8 cellular contexts compared by ENCODE assay signal in genomic region chr1:209805875-209806760, GRCh38. TPM values are rescaled to one million over a fixed set of nuclear protein-coding genes. Genes with fewer than 3 reads are reported as not detected.
DNase-seq lines count a peak whose midpoint lies in the region; ATAC-seq and TF ChIP-seq lines count a peak whose summit lies in the region.

Gene IRF6 (minus strand): TSS chr1:209806142. CDS start chr1:209801413, 4,729 bp downstream.

- H3K9me2 ChIP-seq in MM.1S (replicated peaks; ENCODE audit: insufficient read depth, low read length), result no peaks in the 10 kb centered on the region

- CTCF ChIA-PET in Caco-2 (lab: Charles Lee), result interaction anchor here (0.6 to 2.1 kb wide), 9 partner anchors 8 to 265 kb away, joined by 3 to 16 read pairs (median 4); partner anchors contain the start of gene UTP25

- H3K9me3 ChIP-seq in Caco-2 (no peaks in the 10 kb centered on the region), MM.1S (replicated peaks; ENCODE audit: insufficient read depth, low read length) (no peaks in the 10 kb centered on the region)

- no peaks in the 10 kb centered on the region for H3K27me3 ChIP-seq in Caco-2 (replicated peaks; ENCODE audit: control insufficient read depth, insufficient read depth, low read length)
- H3K27me3 ChIP-seq in MM.1S (replicated peaks; ENCODE audit: insufficient read depth, low read length), result no peaks in the 10 kb centered on the region

- no peaks in the 10 kb centered on the region for H3K27me3 Mint-ChIP-seq in Caco-2 (ENCODE audit: insufficient read depth, unreplicated experiment)

- BruUV-seq in Caco-2 (replicated peaks; lab: Mats Ljungman, UMichigan), result TSS peak; percentile 96

- H3K36me3 ChIP-seq in Caco-2 (ENCODE audit: control insufficient read depth, insufficient read depth, low read length) (no peaks in the 10 kb centered on the region), MM.1S (replicated peaks; ENCODE audit: insufficient read depth, low read length) (no peaks in the 10 kb centered on the region)

- H3K27ac Mint-ChIP-seq in Caco-2 (ENCODE audit: unreplicated experiment), result peak within 1 kb of the TSS; percentile 97

- H3K79me2 ChIP-seq in MM.1S (ENCODE audit: low read length), result no peaks in the 10 kb centered on the region

- intact Hi-C loops in Caco-2 (cut with micrococcal nuclease; ENCODE audit: unreplicated experiment), result loop anchor here (1.0 kb wide), 3 partner anchors 17 to 22 kb away; partner anchors contain the start of genes C1orf74 and UTP25

- peak within 1 kb of the TSS; percentile 96 for H2AFZ ChIP-seq in MM.1S (ENCODE audit: low read length)

- peaks cover 22% of the 10 kb centered on the region for H3K4me1 Mint-ChIP-seq in Caco-2 (ENCODE audit: low read depth, unreplicated experiment)

- TF ChIP-seq CTCF in Caco-2 (IDR thresholded peaks at IDR 0.05; ENCODE audit: insufficient read depth in 1 of 2, low read depth in 1 of 2, low read length in 1 of 2, severe bottlenecking in 1 of 2, unreplicated experiment in 1 of 2), result no peak
- TF ChIP-seq CTCF in MM.1S (IDR thresholded peaks at IDR 0.05; ENCODE audit: low read length), result no peak

- H3K4me3 ChIP-seq in Caco-2 (ENCODE audit: low read depth, low read length), result peak within 1 kb of the TSS; percentile 72
- peak within 1 kb of the TSS; percentile 59 for H3K4me3 ChIP-seq in MM.1S (ENCODE audit: low read length)

- H3K4me3 Mint-ChIP-seq in Caco-2 (ENCODE audit: unreplicated experiment), result peak within 1 kb of the TSS; percentile 97

- H3K4me1 ChIP-seq in Caco-2 (peaks cover 5% of the 10 kb centered on the region; the same call in 1 of the 2 replicates), MM.1S (ENCODE audit: low read length) (no peaks in the 10 kb centered on the region)

- H3K9ac ChIP-seq in MM.1S (ENCODE audit: low read length), result peak within 1 kb of the TSS; percentile 51

- peak; percentile 90 for ATAC-seq in GM21576 (IDR thresholded peaks at IDR 0.05; ENCODE audit: unreplicated experiment)

- H3K27ac ChIP-seq in MM.1S (ENCODE audit: low read length), result peak within 1 kb of the TSS; percentile 30; the same call in 1 of the 2 replicates

- H3K4me2 ChIP-seq in MM.1S (ENCODE audit: low read depth, low read length), result peak within 1 kb of the TSS; percentile 90

- no peaks in the 10 kb centered on the region for H3K36me3 Mint-ChIP-seq in Caco-2 (ENCODE audit: insufficient read depth, unreplicated experiment)

- no peaks in the 10 kb centered on the region for H3F3A ChIP-seq in MM.1S (ENCODE audit: insufficient read depth, low read length)

- H3K9me3 Mint-ChIP-seq in Caco-2 (ENCODE audit: unreplicated experiment), result no peaks in the 10 kb centered on the region

- POLR2A ChIA-PET in Caco-2 (lab: Charles Lee), result interaction anchor here (0.6 to 2.1 kb wide), 12 partner anchors 10 to 554 kb away, joined by 3 to 21 read pairs (median 6); partner anchors contain the start of genes C1orf74 and UTP25

- no peaks in the 10 kb centered on the region for H4K20me1 ChIP-seq in MM.1S (ENCODE audit: insufficient read depth, low read length)

- DNase-seq in Caco-2, result peak; percentile 96 to 97
- peak; percentile 93 for DNase-seq in MM.1S
- DNase-seq in activated CD4-positive, CD25-positive, alpha-beta regulatory T cell treated with anti-CD3 and anti-CD28 coated beads, Interleukin-2, amount 50 U/mL, for 16 hours (ENCODE audit: low read depth, low spot score), result peak; percentile 23
- DNase-seq in cerebellum (ENCODE audit: low spot score), result peak; percentile 71
- DNase-seq in islet precursor cell, result peak; percentile 98
- peak; percentile 56 for DNase-seq in stimulated activated CD4-positive, alpha-beta T cell treated with anti-CD3 and anti-CD28 coated beads, Interleukin-1b, Interleukin-23, amount 100 ng/mL, for 48 hours
- DNase-seq in NCI-H1092 (lab: John Stamatoyannopoulos, UW), result no peak

RNA-seq across cellular contexts. Expression of gene IRF6, which starts in this region (rescaled TPM):
- total RNA-seq in Caco-2 (2022) (27.3 and 30.3 TPM in 2 replicates), cerebellum (1.8 TPM)

Comparison
In these comparisons a context has a peak if more than half of its experiments do, and no peak if none do; other contexts are left out.
1. RNA of gene IRF6 (total RNA-seq): 27.3 to 30.3 TPM in Caco-2; 1.8 TPM in cerebellum (single experiment); every median in the first group is over 10 times any median in the second.